ENCODE assay signal across 1 cellular context in the genomic region with DNA sequence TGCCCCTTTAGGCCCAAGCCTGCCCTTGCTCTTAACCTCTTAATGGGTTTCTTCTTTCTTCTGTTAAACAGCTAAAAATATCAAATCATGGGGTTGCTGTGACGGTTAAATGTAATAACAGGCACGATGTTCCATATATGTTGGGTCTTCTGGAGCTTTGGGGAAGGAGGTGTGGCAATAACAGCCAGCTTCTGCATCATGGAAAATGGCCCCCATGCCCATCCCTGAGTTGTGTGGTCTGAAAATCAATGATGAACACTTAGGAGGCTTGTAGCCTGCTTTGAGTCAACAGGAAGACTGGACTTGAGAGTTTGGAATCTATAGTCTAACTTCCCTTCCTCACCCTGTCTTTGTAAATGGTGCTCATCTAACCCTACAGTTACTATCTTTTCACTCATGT.
TF ChIP-seq lines count a peak whose summit lies in the region.

No MANE protein-coding gene starts in this region.

TF ChIP-seq in H1, 55 proteins besides CTCF, POLR2A, EP300 and RAD21:
- TF ChIP-seq SAP30 (IDR thresholded peaks at IDR 0.05; ENCODE audit: insufficient read depth, insufficient replicate concordance, low read length) = no peak
- no peak for TF ChIP-seq CEBPB (IDR thresholded peaks at IDR 0.05; ENCODE audit: low read depth, low read length)
- TF ChIP-seq JUND (IDR thresholded peaks at IDR 0.05; ENCODE audit: low read length) = no peak
- no peak for TF ChIP-seq SP1 (IDR thresholded peaks at IDR 0.05; ENCODE audit: low read depth, low read length)
- no peak for TF ChIP-seq CTBP2 (IDR thresholded peaks at IDR 0.05; ENCODE audit: borderline replicate concordance, insufficient read depth, insufficient read length, low read length)
- TF ChIP-seq FOSL1 (IDR thresholded peaks at IDR 0.05; ENCODE audit: insufficient read depth, low read depth, low read length) = no peak
- no peak for TF ChIP-seq ASH2L (IDR thresholded peaks at IDR 0.05; ENCODE audit: low read length)
- TF ChIP-seq SIRT6 (IDR thresholded peaks at IDR 0.05; ENCODE audit: low read length) = no peak
- no peak for TF ChIP-seq JUN (IDR thresholded peaks at IDR 0.05; ENCODE audit: low read depth, low read length)
- no peak for TF ChIP-seq CHD7 (IDR thresholded peaks at IDR 0.05; ENCODE audit: insufficient replicate concordance, low read length)
- TF ChIP-seq BCL11A (IDR thresholded peaks at IDR 0.05; ENCODE audit: low read depth in 2 of 2, low read length in 2 of 2) = no peak
- TF ChIP-seq RBBP5 (IDR thresholded peaks at IDR 0.05; ENCODE audit: borderline replicate concordance, low read depth, low read length) = no peak
- TF ChIP-seq SRF (IDR thresholded peaks at IDR 0.05; ENCODE audit: low read depth, low read length) = no peak
- TF ChIP-seq TEAD4 (IDR thresholded peaks at IDR 0.05; ENCODE audit: low read depth, low read length) = no peak
- no peak for TF ChIP-seq KDM5A (IDR thresholded peaks at IDR 0.05; ENCODE audit: low read length)
- TF ChIP-seq GTF2F1 (IDR thresholded peaks at IDR 0.05; ENCODE audit: borderline replicate concordance, low read depth, low read length) = no peak
- no peak for TF ChIP-seq POLR2AphosphoS5 (IDR thresholded peaks at IDR 0.05; ENCODE audit: low read depth, low read length)
- no peak for TF ChIP-seq CHD2 (IDR thresholded peaks at IDR 0.05; ENCODE audit: low read length)
- no peak for TF ChIP-seq SP4 (IDR thresholded peaks at IDR 0.05; ENCODE audit: low read length)
